26 cellular contexts compared by ENCODE assay signal in the genomic region with DNA sequence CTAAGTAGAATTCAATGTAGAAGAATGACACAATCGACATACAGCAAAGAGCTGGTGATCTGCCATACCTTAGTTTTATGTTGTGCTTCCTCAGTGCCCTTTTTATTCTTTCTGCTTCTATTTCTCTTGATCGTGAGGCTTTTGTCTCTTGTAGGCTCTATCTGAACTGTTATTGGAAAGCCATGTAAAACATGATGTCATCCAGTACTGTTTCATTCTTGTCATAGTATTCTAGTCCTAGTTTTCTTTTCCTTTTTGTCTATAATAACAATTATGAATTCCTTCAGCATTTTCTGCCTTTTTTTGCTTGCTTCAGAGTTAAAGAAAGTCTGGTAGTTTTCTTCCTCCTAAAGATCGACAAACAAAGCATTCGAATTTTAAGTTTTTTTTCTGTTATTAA.
"Had no signal": no experiment of that assay in that cellular context is flagged by ENCODE, and none has a peak within 500 bp of the region (broad histone marks: within the 10 kb centered on the region; RNA-seq: fewer than 3 reads in every experiment).

No MANE protein-coding gene starts in this region.

- DNase-seq: islet precursor cell; left ventricle myocardium inferior; mesendoderm; naive B cell; natural killer cell; nephron progenitor cell; occipital lobe; ovary; stimulated activated CD4-positive, alpha-beta T cell treated with anti-CD3 and anti-CD28 coated beads, Interleukin-12 subunit alpha, Interleukin-12 subunit beta, amount 100 ng/mL, for 4 hours; stimulated activated CD4-positive, alpha-beta T cell treated with anti-CD3 and anti-CD28 coated beads, Interleukin-15, amount 100 ng/mL, for 24 hours; stimulated activated CD4-positive, alpha-beta T cell treated with anti-CD3 and anti-CD28 coated beads, Interleukin-4, amount 100 ng/mL, for 24 hours; stimulated activated naive CD4-positive, alpha-beta T cell; uterus had no signal

- H2AFZ ChIP-seq: neural progenitor cell had no signal

- H3K27me3 ChIP-seq: neural progenitor cell, neutrophil, ovary, right atrium auricular region, suprapubic skin, tibial nerve, uterus had no signal

- H3K4me1 Mint-ChIP-seq: mesothelial cell of epicardium; natural killer cell; nephron progenitor cell; stimulated activated effector memory CD8-positive, alpha-beta T cell treated with anti-CD3 and anti-CD28 coated beads, Interleukin-12 subunit alpha, Interleukin-12 subunit beta, amount 100 ng/mL, for 72 hours had no signal

- H3K27me3 Mint-ChIP-seq: naive B cell, type B pancreatic cell had no signal

- H3K27ac Mint-ChIP-seq: mesothelial cell of epicardium; naive B cell; natural killer cell; nephron progenitor cell; neural progenitor cell; progenitor cell of endocrine pancreas; stimulated activated effector memory CD8-positive, alpha-beta T cell treated with anti-CD3 and anti-CD28 coated beads, Interleukin-12 subunit alpha, Interleukin-12 subunit beta, amount 100 ng/mL, for 72 hours; stimulated activated naive CD8-positive, alpha-beta T cell treated with anti-CD3 and anti-CD28 coated beads, Interleukin-15, Interleukin-2, amounts not matched to agents 100 ng/mL and 50 ng/mL, for 24 hours; type B pancreatic cell had no signal

- H3K4me3 ChIP-seq: left ventricle myocardium inferior, lung, neural progenitor cell, ovary, right atrium auricular region, skin epidermis, suprapubic skin, tibial nerve, uterus had no signal

- H3K4me3 Mint-ChIP-seq: mesothelial cell of epicardium; naive B cell; natural killer cell; nephron progenitor cell; neural progenitor cell; stimulated activated effector memory CD8-positive, alpha-beta T cell treated with anti-CD3 and anti-CD28 coated beads, Interleukin-12 subunit alpha, Interleukin-12 subunit beta, amount 100 ng/mL, for 72 hours; stimulated activated naive CD8-positive, alpha-beta T cell treated with anti-CD3 and anti-CD28 coated beads, Interleukin-15, Interleukin-2, amounts not matched to agents 100 ng/mL and 50 ng/mL, for 24 hours; type B pancreatic cell had no signal

- H3K4me1 ChIP-seq: left ventricle myocardium inferior, right atrium auricular region, suprapubic skin, tibial nerve, uterus had no signal

- ATAC-seq: natural killer cell; sciatic nerve; stimulated activated effector memory CD8-positive, alpha-beta T cell treated with anti-CD3 and anti-CD28 coated beads, Interleukin-12 subunit alpha, Interleukin-12 subunit beta, amount 100 ng/mL, for 72 hours had no signal

- H3K4me2 ChIP-seq: neural progenitor cell had no signal

- H3K9ac ChIP-seq: neural progenitor cell had no signal

- H3K27ac ChIP-seq: left ventricle myocardium inferior, neural progenitor cell, neutrophil, ovary, right atrium auricular region, skin epidermis, suprapubic skin, tibial nerve, uterus had no signal

- H3K9me3 Mint-ChIP-seq: stimulated activated effector memory CD8-positive, alpha-beta T cell treated with anti-CD3 and anti-CD28 coated beads, Interleukin-12 subunit alpha, Interleukin-12 subunit beta, amount 100 ng/mL, for 72 hours had no signal

- H3K36me3 Mint-ChIP-seq: naive B cell; natural killer cell; neural progenitor cell; stimulated activated effector memory CD8-positive, alpha-beta T cell treated with anti-CD3 and anti-CD28 coated beads, Interleukin-12 subunit alpha, Interleukin-12 subunit beta, amount 100 ng/mL, for 72 hours; type B pancreatic cell had no signal

- H3K36me3 ChIP-seq: left ventricle myocardium inferior, neural progenitor cell, neutrophil, ovary, right atrium auricular region, suprapubic skin, tibial nerve, uterus had no signal

- H3K9me3 ChIP-seq: left ventricle myocardium inferior, neutrophil, ovary, right atrium auricular region, suprapubic skin, tibial nerve, uterus had no signal
